In genomic region chr3:5201536-5201935, GRCh38 we compare ENCODE assay signal across 19 cellular contexts. TPM values are rescaled to one million over a fixed set of nuclear protein-coding genes. Genes with fewer than 3 reads are reported as not detected.
DNase-seq lines count a peak whose midpoint lies in the region; ATAC-seq and TF ChIP-seq lines count a peak whose summit lies in the region.
"Had no signal": no experiment of that assay in that cellular context is flagged by ENCODE, and none has a peak within 500 bp of the region (broad histone marks: within the 10 kb centered on the region; RNA-seq: fewer than 3 reads in every experiment).

No MANE protein-coding gene starts in this region.

- H3K27me3 Mint-ChIP-seq in stimulated activated naive CD8-positive, alpha-beta T cell treated with anti-CD3 and anti-CD28 coated beads, Interleukin-15, Interleukin-2, amounts not matched to agents 100 ng/mL and 50 ng/mL, for 24 hours = no peaks in the 10 kb centered on the region
- no peaks in the 10 kb centered on the region for H3K27me3 Mint-ChIP-seq in WTC11 (ENCODE audit: low read depth)

- no peak for DNase-seq in stimulated activated naive CD8-positive, alpha-beta T cell treated with anti-CD3 and anti-CD28 coated beads, Interleukin-15, Interleukin-2, amounts not matched to agents 100 U/mL and 50 U/mL, for 24 hours
- DNase-seq in NCI-H748 (lab: John Stamatoyannopoulos, UW; ENCODE audit: unreplicated experiment) (peak; percentile 50), epithelial cell of prostate (ENCODE audit: low read depth, low spot score) (no peak), mesendoderm (no peak), erythroblast (lab: John Stamatoyannopoulos, UW) (no peak), WTC11 (ENCODE audit: low spot score) (no peak)
- DNase-seq: adrenal gland; cortex of kidney; Kasumi-1; left lung; NCI-H1105; NCI-H524 treated with DMSO at 0.1 percent for 48 hours; psoas muscle; stimulated activated CD4-positive, alpha-beta T cell treated with anti-CD3 and anti-CD28 coated beads, Interleukin-1b, Interleukin-23, amount 100 ng/mL, for 48 hours; stomach; trophoblast cell had no signal

- no peak overlapping the region for H4K5ac ChIP-seq in mesendoderm (ENCODE audit: low read length)

- TF ChIP-seq CTCF in WTC11 (IDR thresholded peaks at IDR 0.05) = no peak

- H3K56ac ChIP-seq in mesendoderm (ENCODE audit: low read length) = no peak overlapping the region

- no CpG with 5 or more reads among the region's 6 CpGs for WGBS in mesendoderm (ENCODE audit: extremely low coverage, insufficient coverage, low lambda C conversion rate)

- H3K18ac ChIP-seq in mesendoderm (ENCODE audit: low read length) = no peak overlapping the region

- H2BK120ac ChIP-seq in mesendoderm (ENCODE audit: low read depth, low read length) = no peak overlapping the region

- POLR2A ChIA-PET in WTC11 (lab: Charles Lee) = no interaction called here

- peaks cover 8% of the 10 kb centered on the region for H3K36me3 ChIP-seq in mesendoderm (ENCODE audit: control insufficient read depth, insufficient read depth, low read length)

- no peaks in the 10 kb centered on the region for H3K27me3 ChIP-seq in mesendoderm (ENCODE audit: insufficient read depth, low read length, poor library complexity)
- H3K27me3 ChIP-seq: adrenal gland, breast epithelium, left lung, stomach had no signal

- H3K4me3 Mint-ChIP-seq in stimulated activated naive CD8-positive, alpha-beta T cell treated with anti-CD3 and anti-CD28 coated beads, Interleukin-15, Interleukin-2, amounts not matched to agents 100 ng/mL and 50 ng/mL, for 24 hours = no peak overlapping the region
- no peak overlapping the region for H3K4me3 Mint-ChIP-seq in WTC11

- peaks cover 2% of the 10 kb centered on the region for H3K4me1 ChIP-seq in mesendoderm (ENCODE audit: control insufficient read depth, low read depth, low read length)
- H3K4me1 ChIP-seq: breast epithelium had no signal

- H3K27ac ChIP-seq in epithelial cell of prostate = peak overlapping the region; percentile 99
- no peak overlapping the region for H3K27ac ChIP-seq in mesendoderm (ENCODE audit: low read depth, low read length)
- H3K27ac ChIP-seq: breast epithelium, left lung, psoas muscle, stomach had no signal

- H3K9ac ChIP-seq in mesendoderm (ENCODE audit: low read length) = no peak overlapping the region

- ATAC-seq in stimulated activated naive CD8-positive, alpha-beta T cell treated with anti-CD3 and anti-CD28 coated beads, Interleukin-15, Interleukin-2, amounts not matched to agents 100 U/mL and 50 U/mL, for 24 hours = no peak
- ATAC-seq in WTC11 = no peak
- ATAC-seq: left lung, Right ventricle myocardium inferior had no signal

- CTCF ChIA-PET in WTC11 (lab: Charles Lee) = no interaction called here

- no peak overlapping the region for H2BK15ac ChIP-seq in mesendoderm (replicated peaks; ENCODE audit: low read depth)

- H3K79me2 ChIP-seq in mesendoderm (ENCODE audit: control insufficient read depth, insufficient read depth, low read length) = no peaks in the 10 kb centered on the region

- no peak overlapping the region for H3K4me3 ChIP-seq in mesendoderm (ENCODE audit: low read length)
- H3K4me3 ChIP-seq: adrenal gland, breast epithelium, left lung, psoas muscle, stomach had no signal

- H3K9me3 Mint-ChIP-seq in stimulated activated naive CD8-positive, alpha-beta T cell treated with anti-CD3 and anti-CD28 coated beads, Interleukin-15, Interleukin-2, amounts not matched to agents 100 ng/mL and 50 ng/mL, for 24 hours = no peaks in the 10 kb centered on the region
- no peaks in the 10 kb centered on the region for H3K9me3 Mint-ChIP-seq in WTC11

- H3K36me3 Mint-ChIP-seq in stimulated activated naive CD8-positive, alpha-beta T cell treated with anti-CD3 and anti-CD28 coated beads, Interleukin-15, Interleukin-2, amounts not matched to agents 100 ng/mL and 50 ng/mL, for 24 hours (ENCODE audit: low read depth) = peaks cover 87% of the 10 kb centered on the region
- H3K36me3 Mint-ChIP-seq in WTC11 = peaks cover 62% of the 10 kb centered on the region

- H2AK5ac ChIP-seq in mesendoderm (ENCODE audit: low read length) = no peak overlapping the region

- no peak overlapping the region for H4K8ac ChIP-seq in mesendoderm (ENCODE audit: low read depth, low read length)

- H3K4me2 ChIP-seq in mesendoderm (ENCODE audit: low read length) = no peak overlapping the region

- no peaks in the 10 kb centered on the region for H3K79me1 ChIP-seq in mesendoderm (ENCODE audit: low read length)

- H3K4me1 Mint-ChIP-seq in stimulated activated naive CD8-positive, alpha-beta T cell treated with anti-CD3 and anti-CD28 coated beads, Interleukin-15, Interleukin-2, amounts not matched to agents 100 ng/mL and 50 ng/mL, for 24 hours (ENCODE audit: low read depth) = peaks cover 80% of the 10 kb centered on the region
- peaks cover 27% of the 10 kb centered on the region for H3K4me1 Mint-ChIP-seq in WTC11

- no peak overlapping the region for H3K4ac ChIP-seq in mesendoderm (ENCODE audit: low read depth, low read length)

- H3K27ac Mint-ChIP-seq in stimulated activated naive CD8-positive, alpha-beta T cell treated with anti-CD3 and anti-CD28 coated beads, Interleukin-15, Interleukin-2, amounts not matched to agents 100 ng/mL and 50 ng/mL, for 24 hours = peak overlapping the region; percentile 70
- no peak overlapping the region for H3K27ac Mint-ChIP-seq in WTC11

- no peak overlapping the region for H2BK5ac ChIP-seq in mesendoderm (ENCODE audit: low read length)

- TF ChIP-seq POLR2A in erythroblast (IDR thresholded peaks at IDR 0.05; ENCODE audit: low read length) = no peak

- H3K23ac ChIP-seq in mesendoderm (ENCODE audit: low read length) = no peak overlapping the region

TF ChIP-seq in WTC11, 78 proteins besides CTCF, POLR2A, EP300 and RAD21:
- no peak for TF ChIP-seq NFE2L1 (CRISPR knock-in tag; IDR thresholded peaks at IDR 0.05)
- TF ChIP-seq GTF2I (CRISPR knock-in tag; conservative IDR thresholded peaks at IDR 0.05) = no peak
- no peak for TF ChIP-seq TCF7 (CRISPR knock-in tag; IDR thresholded peaks at IDR 0.05; ENCODE audit: low read depth)
- TF ChIP-seq E2F1 (CRISPR knock-in tag; IDR thresholded peaks at IDR 0.05) = no peak
- no peak for TF ChIP-seq ERG (CRISPR knock-in tag; IDR thresholded peaks at IDR 0.05)
- no peak for TF ChIP-seq ZNF317 (CRISPR knock-in tag; IDR thresholded peaks at IDR 0.05; ENCODE audit: borderline replicate concordance, low read depth)
- no peak for TF ChIP-seq EMX1 (CRISPR knock-in tag; IDR thresholded peaks at IDR 0.05)
- TF ChIP-seq JUN (CRISPR knock-in tag; IDR thresholded peaks at IDR 0.05) = no peak
- no peak for TF ChIP-seq TEAD4 (CRISPR knock-in tag; IDR thresholded peaks at IDR 0.05)
- TF ChIP-seq FOXK1 (CRISPR knock-in tag; IDR thresholded peaks at IDR 0.05) = no peak
- TF ChIP-seq CBFB (CRISPR knock-in tag; IDR thresholded peaks at IDR 0.05; ENCODE audit: low read depth) = no peak
- TF ChIP-seq ATF6 (CRISPR knock-in tag; IDR thresholded peaks at IDR 0.05) = no peak

RNA-seq across cellular contexts. Expression of gene EDEM1, which starts 14.0 kb away (rescaled TPM):
- 4.2 TPM for polyA plus RNA-seq in mesendoderm (2013, experiment 1 of 2)
- 4.4 TPM for polyA plus RNA-seq in mesendoderm (2013, experiment 2 of 2)
- total RNA-seq in WTC11 (2021) = 18.0 to 22.4 TPM (median 18.0 TPM) in 3 replicates
